1 cellular context compared by ENCODE assay signal in genomic region chr13:43136940-43137574, GRCh38.
TF ChIP-seq lines count a peak whose summit lies in the region.

No MANE protein-coding gene starts in this region.

TF ChIP-seq in HepG2, 621 proteins besides CTCF, POLR2A, EP300 and RAD21 (continued from another document):
- TF ChIP-seq ZNF629 (CRISPR knock-in tag; conservative IDR thresholded peaks at IDR 0.05) = no peak
- no peak for TF ChIP-seq HES4 (CRISPR knock-in tag; IDR thresholded peaks at IDR 0.05; ENCODE audit: borderline replicate concordance)
- TF ChIP-seq, protein P1, sequence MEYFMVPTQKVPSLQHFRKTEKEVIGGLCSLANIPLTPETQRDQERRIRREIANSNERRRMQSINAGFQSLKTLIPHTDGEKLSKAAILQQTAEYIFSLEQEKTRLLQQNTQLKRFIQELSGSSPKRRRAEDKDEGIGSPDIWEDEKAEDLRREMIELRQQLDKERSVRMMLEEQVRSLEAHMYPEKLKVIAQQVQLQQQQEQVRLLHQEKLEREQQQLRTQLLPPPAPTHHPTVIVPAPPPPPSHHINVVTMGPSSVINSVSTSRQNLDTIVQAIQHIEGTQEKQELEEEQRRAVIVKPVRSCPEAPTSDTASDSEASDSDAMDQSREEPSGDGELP (IDR thresholded peaks at IDR 0.05; ENCODE audit: borderline replicate concordance, low read depth) = 0 out of 2 replicates have a peak, but pooled peaks have one; percentile 15
- peak; percentile 58 for TF ChIP-seq MAFF (IDR thresholded peaks at IDR 0.05; ENCODE audit: low read depth, low read length)
- no peak for TF ChIP-seq ZNF441 (CRISPR knock-in tag; IDR thresholded peaks at IDR 0.05; ENCODE audit: borderline replicate concordance)
- peak; percentile 79 for TF ChIP-seq ONECUT2 (CRISPR knock-in tag; IDR thresholded peaks at IDR 0.05)
- TF ChIP-seq ZNF556 (CRISPR knock-in tag; IDR thresholded peaks at IDR 0.05; ENCODE audit: borderline replicate concordance) = no peak
- TF ChIP-seq RELA (CRISPR knock-in tag; IDR thresholded peaks at IDR 0.05) = no peak
- peak; percentile 11; the same call in 1 of the 2 replicates for TF ChIP-seq HNF4A (CRISPR knock-in tag; IDR thresholded peaks at IDR 0.05)
- no peak for TF ChIP-seq NFRKB (IDR thresholded peaks at IDR 0.05)
- no peak for TF ChIP-seq NFE2L1 (CRISPR knock-in tag; IDR thresholded peaks at IDR 0.05; ENCODE audit: borderline replicate concordance)
- peak; percentile 66 to 83 for TF ChIP-seq MAFK (conservative IDR thresholded peaks at IDR 0.05 in 1 of 2, IDR thresholded peaks at IDR 0.05 in 1 of 2; ENCODE audit: low read length in 2 of 2)
- TF ChIP-seq ZNF18 (CRISPR knock-in tag; IDR thresholded peaks at IDR 0.05; ENCODE audit: insufficient replicate concordance) = no peak
- TF ChIP-seq ZNF317 (CRISPR knock-in tag; IDR thresholded peaks at IDR 0.05) = peak; percentile 63; the same call in 1 of the 2 replicates
- no peak for TF ChIP-seq STAG1 (CRISPR knock-in tag; IDR thresholded peaks at IDR 0.05)
- TF ChIP-seq PBX2 (CRISPR knock-in tag; IDR thresholded peaks at IDR 0.05) = no peak
- TF ChIP-seq ZNF121 (CRISPR knock-in tag; IDR thresholded peaks at IDR 0.05) = no peak
- no peak for TF ChIP-seq IRX3 (CRISPR knock-in tag; IDR thresholded peaks at IDR 0.05; ENCODE audit: borderline replicate concordance, low read depth)
